In the genomic region with DNA sequence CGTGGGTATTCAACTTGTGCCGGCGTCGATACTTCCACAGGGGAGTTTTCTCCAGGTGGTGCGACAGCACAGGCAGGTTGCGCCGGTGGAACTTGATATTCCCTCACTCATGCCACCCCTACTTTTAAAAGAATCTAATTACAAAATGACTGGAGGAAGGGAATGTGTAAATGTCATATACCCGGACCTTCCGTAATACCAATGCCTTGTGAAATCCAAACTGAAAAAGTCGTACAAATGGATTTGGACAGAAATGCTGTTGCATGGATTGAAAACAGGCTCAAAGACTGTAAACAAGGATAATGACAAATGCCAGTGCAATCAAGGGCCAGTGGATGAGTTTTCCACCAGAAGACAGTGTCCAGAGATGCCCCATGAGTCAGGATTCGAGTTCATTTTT, we compare ENCODE assay signal across 3 cellular contexts.
"Had no signal": no experiment of that assay in that cellular context is flagged by ENCODE, and none has a peak within 500 bp of the region (broad histone marks: within the 10 kb centered on the region; RNA-seq: fewer than 3 reads in every experiment).

No MANE protein-coding gene starts in this region.

- H3K4me3 ChIP-seq: GM12878 had no signal

- DNase-seq: GDM1, GF-D8 had no signal
